Comparison of ENCODE assay signal across 8 cellular contexts in genomic region chr1:198686069-198686728, GRCh38. TPM values are rescaled to one million over a fixed set of nuclear protein-coding genes. Genes with fewer than 3 reads are reported as not detected.
A peak's percentile ranks its signal among the peaks of the same experiment; 100 is the strongest.
DNase-seq lines count a peak whose midpoint lies in the region; ATAC-seq and TF ChIP-seq lines count a peak whose summit lies in the region.

No MANE protein-coding gene starts in this region.

- peaks cover 48% of the 10 kb centered on the region for H3K36me3 Mint-ChIP-seq in activated naive CD4-positive, alpha-beta T cell treated with anti-CD3 and anti-CD28 coated beads for 36 hours (ENCODE audit: low read depth)
- H3K36me3 Mint-ChIP-seq in MCF 10A (ENCODE audit: insufficient read depth, unreplicated experiment) (no peaks in the 10 kb centered on the region), neural crest cell (ENCODE audit: low read depth) (no peaks in the 10 kb centered on the region)

- no peak overlapping the region for H3K4me3 ChIP-seq in MG63

- no peak for DNase-seq in activated naive CD4-positive, alpha-beta T cell treated with anti-CD3 and anti-CD28 coated beads for 36 hours
- no peak for DNase-seq in activated naive CD4-positive, alpha-beta T cell treated with Interleukin-2 at 50 U/mL for 16 hours
- DNase-seq in NCI-H446 (lab: John Stamatoyannopoulos, UW), result peak; percentile 36 to 67
- peak; percentile 63 for DNase-seq in MCF 10A (ENCODE audit: unreplicated experiment)
- DNase-seq in neural crest cell (ENCODE audit: low read depth, low spot score), result no peak
- no peak for DNase-seq in GM20000 (ENCODE audit: low spot score)
- DNase-seq in MG63, result no peak

- H3K27ac Mint-ChIP-seq in activated naive CD4-positive, alpha-beta T cell treated with anti-CD3 and anti-CD28 coated beads for 36 hours, result peak overlapping the region; percentile 93
- no peak overlapping the region for H3K27ac Mint-ChIP-seq in MCF 10A (ENCODE audit: low read depth, unreplicated experiment)
- H3K27ac Mint-ChIP-seq in neural crest cell (ENCODE audit: unreplicated experiment), result no peak overlapping the region

- peak overlapping the region; percentile 58 for H3K4me3 Mint-ChIP-seq in activated naive CD4-positive, alpha-beta T cell treated with anti-CD3 and anti-CD28 coated beads for 36 hours
- no peak overlapping the region for H3K4me3 Mint-ChIP-seq in MCF 10A (ENCODE audit: unreplicated experiment)
- H3K4me3 Mint-ChIP-seq in neural crest cell, result no peak overlapping the region

- TF ChIP-seq CTCF in MCF 10A (IDR thresholded peaks at IDR 0.05; ENCODE audit: unreplicated experiment) (peak; percentile 48), neural crest cell (conservative IDR thresholded peaks at IDR 0.05) (peak; percentile 69), GM20000 (IDR thresholded peaks at IDR 0.05; ENCODE audit: extremely low read depth, missing control alignments) (no peak)

- no peak for ATAC-seq in HG02759 (IDR thresholded peaks at IDR 0.05; ENCODE audit: unreplicated experiment)

- H3K9me3 Mint-ChIP-seq in activated naive CD4-positive, alpha-beta T cell treated with anti-CD3 and anti-CD28 coated beads for 36 hours, result no peaks in the 10 kb centered on the region
- no peaks in the 10 kb centered on the region for H3K9me3 Mint-ChIP-seq in MCF 10A (ENCODE audit: unreplicated experiment)
- no peaks in the 10 kb centered on the region for H3K9me3 Mint-ChIP-seq in neural crest cell

- CTCF ChIA-PET in activated naive CD4-positive, alpha-beta T cell treated with anti-CD3 and anti-CD28 coated beads for 36 hours (lab: Charles Lee), result interaction anchor here (0.6 to 1.8 kb wide), 10 partner anchors 14 to 534 kb away, joined by 3 to 7 read pairs (median 4); no protein-coding TSS in a partner anchor
- CTCF ChIA-PET in MCF 10A (lab: Yijun Ruan, JAX), result interaction anchor here (0.6 to 3.3 kb wide), 23 partner anchors 10 to 1354 kb away, joined by 3 to 12 read pairs (median 4); partner anchors contain the start of gene NEK7

- no peaks in the 10 kb centered on the region for H3K27me3 Mint-ChIP-seq in activated naive CD4-positive, alpha-beta T cell treated with anti-CD3 and anti-CD28 coated beads for 36 hours (ENCODE audit: low read depth)
- H3K27me3 Mint-ChIP-seq in MCF 10A (ENCODE audit: insufficient read depth, unreplicated experiment), result no peaks in the 10 kb centered on the region
- H3K27me3 Mint-ChIP-seq in neural crest cell (ENCODE audit: low read depth), result no peaks in the 10 kb centered on the region

- intact Hi-C loops in activated naive CD4-positive, alpha-beta T cell treated with anti-CD3 and anti-CD28 coated beads for 36 hours (cut with micrococcal nuclease), result loop anchor here (1.0 to 10.0 kb wide), 6 partner anchors 163 to 911 kb away; partner anchors contain the start of gene DENND1B
- intact Hi-C loops in MCF 10A (cut with micrococcal nuclease), result loop anchor here (1.0 to 10.0 kb wide), 9 partner anchors 329 to 1165 kb away; no protein-coding TSS in a partner anchor

- H3K36me3 ChIP-seq in MG63, result no peaks in the 10 kb centered on the region

- POLR2A ChIA-PET in MCF 10A (lab: Yijun Ruan, JAX), result interaction anchor here (0.6 to 3.1 kb wide), 11 partner anchors 10 to 1067 kb away, joined by 3 to 27 read pairs (median 3); partner anchors contain the start of gene NEK7

- no peaks in the 10 kb centered on the region for H3K27me3 ChIP-seq in MG63

- BruUV-seq in MCF 10A (replicated peaks; lab: Mats Ljungman, UMichigan), result no TSS peak

- peaks cover 88% of the 10 kb centered on the region for H3K4me1 Mint-ChIP-seq in activated naive CD4-positive, alpha-beta T cell treated with anti-CD3 and anti-CD28 coated beads for 36 hours (ENCODE audit: low read depth)
- H3K4me1 Mint-ChIP-seq in MCF 10A (ENCODE audit: insufficient read depth, unreplicated experiment), result peaks cover 20% of the 10 kb centered on the region
- H3K4me1 Mint-ChIP-seq in neural crest cell, result peaks cover 21% of the 10 kb centered on the region

- H3K9me3 ChIP-seq in MG63, result no peaks in the 10 kb centered on the region

RNA-seq across cellular contexts. Expression of gene PTPRC, which starts 47.4 kb away (rescaled TPM):
- total RNA-seq in activated naive CD4-positive, alpha-beta T cell treated with anti-CD3 and anti-CD28 coated beads for 36 hours, result 100 to 1,000 TPM; 689 to 714 TPM
- total RNA-seq in MCF 10A (2022) (not detected in 2 replicates), neural crest cell (not detected in 2 replicates)
- 7.0 and 12.1 TPM in 2 replicates for total RNA-seq in MG63 (2014; rRNA removed; shearing (Covaris generic); ENCODE audit: low replicate concordance)

Comparison
In these comparisons a context has a peak if more than half of its experiments do, and no peak if none do; other contexts are left out.
1. DNase-seq: peak in NCI-H446 (2 of 2) and MCF 10A (single experiment); none in activated naive CD4-positive, alpha-beta T cell treated with anti-CD3 and anti-CD28 coated beads for 36 hours (single experiment), activated naive CD4-positive, alpha-beta T cell treated with Interleukin-2 at 50 U/mL for 16 hours (single experiment), neural crest cell (single experiment), GM20000 (single experiment) and MG63 (single experiment).
2. RNA of gene PTPRC, which starts 47.4 kb away (total RNA-seq): 689 to 714 TPM in activated naive CD4-positive, alpha-beta T cell treated with anti-CD3 and anti-CD28 coated beads for 36 hours; 7.0 to 12.1 TPM in MG63, not detected in MCF 10A and not detected in neural crest cell; every median in the first group is over 10 times any median in the second.